Comparison of ENCODE assay signal across 19 cellular contexts in the genomic region with DNA sequence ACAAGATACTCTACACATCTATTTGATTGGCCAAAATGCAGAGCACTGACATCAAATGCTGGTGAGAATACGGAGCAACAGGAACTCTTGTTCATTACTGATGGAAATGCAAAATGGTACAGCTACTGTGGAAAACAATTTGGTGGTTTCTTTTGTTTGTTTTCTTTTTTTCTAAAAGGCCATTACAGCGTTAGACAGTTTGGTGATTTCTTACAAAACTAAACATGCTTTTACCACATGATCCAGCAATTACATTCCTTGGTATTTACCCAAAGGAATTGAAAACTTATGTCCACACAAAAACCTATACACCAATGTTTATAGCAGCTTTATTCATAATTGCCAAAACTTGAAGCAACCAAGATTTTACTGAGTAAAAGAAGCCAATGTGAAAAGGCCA.
A peak's percentile ranks its signal among the peaks of the same experiment; 100 is the strongest.
DNase-seq lines count a peak whose midpoint lies in the region; TF ChIP-seq lines count a peak whose summit lies in the region.
"Had no signal": no experiment of that assay in that cellular context is flagged by ENCODE, and none has a peak within 500 bp of the region (broad histone marks: within the 10 kb centered on the region; RNA-seq: fewer than 3 reads in every experiment).

No MANE protein-coding gene starts in this region.

- peak; percentile 83 for DNase-seq in EH (ENCODE audit: low read depth)
- peak; percentile 49 for DNase-seq in LHCN-M2 (ENCODE audit: low read depth)
- DNase-seq in fibroblast of gingiva (ENCODE audit: low read depth): peak; percentile 77
- DNase-seq in osteoblast (ENCODE audit: insufficient read length, low spot score, missing footprints): no peak
- DNase-seq in DMS53 (lab: John Stamatoyannopoulos, UW): no peak
- no peak for DNase-seq in posterior cingulate gyrus
- DNase-seq in cerebellar cortex (ENCODE audit: low spot score): no peak
- DNase-seq: DND-41, GM23248, NCI-H1417 treated with DMSO at 0.1 percent for 48 hours, NCI-H187 treated with DMSO at 0.1 percent for 48 hours, NCI-H2227 treated with DMSO at 0.1 percent for 48 hours, NCI-H524, NCI-H82, OCI-M1, SHP77 treated with DMSO at 0.1 percent for 48 hours, SK-N-SH had no signal

- H3K4me2 ChIP-seq in osteoblast (ENCODE audit: insufficient read depth, low read length): no peak overlapping the region
- H3K4me2 ChIP-seq: A549, KMS-11, SK-N-SH had no signal

- H3K27me3 ChIP-seq in osteoblast (ENCODE audit: insufficient read depth, low read length): no peaks in the 10 kb centered on the region

- peak overlapping the region; percentile 21 for H2AFZ ChIP-seq in osteoblast (ENCODE audit: low read length)
- H2AFZ ChIP-seq: GM23248 had no signal

- no peak overlapping the region for H3K27ac ChIP-seq in osteoblast (ENCODE audit: low read depth, low read length)
- H3K27ac ChIP-seq: A549, GM23248, KMS-11 had no signal

- intact Hi-C loops in posterior cingulate gyrus (cut with DNase I): no loop called here

- no peaks in the 10 kb centered on the region for H3K36me3 ChIP-seq in osteoblast (ENCODE audit: insufficient read depth, low read length)

- H3K79me2 ChIP-seq in osteoblast (ENCODE audit: insufficient read depth, low read length): no peaks in the 10 kb centered on the region

- peaks cover 6% of the 10 kb centered on the region for H3K4me1 ChIP-seq in osteoblast (ENCODE audit: insufficient read depth, low read length)

- H3K4me3 ChIP-seq in osteoblast (ENCODE audit: insufficient read depth, low read length): no peak overlapping the region
- H3K4me3 ChIP-seq: A549, GM23248 had no signal

- H3K9me3 ChIP-seq in osteoblast (ENCODE audit: low read depth, low read length): no peaks in the 10 kb centered on the region
- H3K9me3 ChIP-seq: A549, SK-N-SH had no signal

- no peaks in the 10 kb centered on the region for H4K20me1 ChIP-seq in osteoblast (ENCODE audit: insufficient read depth, low read length)

- TF ChIP-seq CTCF in osteoblast (IDR thresholded peaks at IDR 0.05; ENCODE audit: extremely low read depth, low read depth, low read length): no peak

Comparison
In these comparisons a context has a peak if more than half of its experiments do, and no peak if none do; other contexts are left out.
1. DNase-seq: peak in EH (single experiment), LHCN-M2 (single experiment) and fibroblast of gingiva (single experiment); none in osteoblast (single experiment), DMS53 (single experiment), posterior cingulate gyrus (0 of 10) and cerebellar cortex (single experiment).